1 cellular context compared by ENCODE assay signal in the genomic region with DNA sequence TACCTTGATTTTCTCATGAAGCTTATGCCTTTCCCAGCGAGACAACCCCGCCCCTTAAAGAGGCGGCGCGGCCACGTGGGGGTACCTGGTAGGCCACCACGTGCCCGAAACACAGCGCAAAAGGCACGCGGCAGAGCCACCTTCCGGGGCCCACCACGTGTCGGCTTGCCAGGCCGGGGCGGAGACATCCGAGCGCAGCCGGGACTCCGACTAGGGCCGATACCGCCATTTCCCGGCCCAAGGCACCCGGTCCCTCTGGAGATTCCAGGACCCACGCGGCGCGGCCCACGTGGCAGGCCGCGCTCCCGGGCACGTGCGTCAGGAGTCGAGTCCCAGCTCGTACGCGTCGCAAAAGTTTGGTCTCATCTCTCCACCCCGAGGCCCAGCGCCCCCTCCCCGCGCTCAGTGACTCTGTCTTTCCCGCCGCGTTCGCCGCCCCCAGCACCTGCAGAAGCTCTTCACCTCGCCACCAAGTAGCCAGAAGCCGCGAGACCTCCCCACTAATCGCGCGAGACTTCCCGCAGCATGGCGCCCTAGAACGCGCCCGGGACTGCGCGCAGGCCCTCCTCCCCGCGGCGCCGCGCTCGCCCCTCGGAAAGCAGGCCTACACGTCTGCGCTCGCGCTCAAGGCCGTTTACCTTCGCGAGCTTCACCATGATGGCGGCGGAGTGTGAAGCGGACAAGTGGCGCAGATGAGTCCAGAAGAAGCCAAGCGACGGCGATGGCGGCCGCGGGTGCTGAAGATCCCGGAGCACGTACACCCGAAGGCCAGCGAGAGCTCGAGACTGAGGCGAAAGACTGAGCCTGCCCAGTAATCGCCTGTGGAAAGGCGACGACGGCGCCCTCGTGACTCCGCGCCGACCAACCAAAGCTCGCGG.
TF ChIP-seq lines count a peak whose summit lies in the region.

A gene with protein sequence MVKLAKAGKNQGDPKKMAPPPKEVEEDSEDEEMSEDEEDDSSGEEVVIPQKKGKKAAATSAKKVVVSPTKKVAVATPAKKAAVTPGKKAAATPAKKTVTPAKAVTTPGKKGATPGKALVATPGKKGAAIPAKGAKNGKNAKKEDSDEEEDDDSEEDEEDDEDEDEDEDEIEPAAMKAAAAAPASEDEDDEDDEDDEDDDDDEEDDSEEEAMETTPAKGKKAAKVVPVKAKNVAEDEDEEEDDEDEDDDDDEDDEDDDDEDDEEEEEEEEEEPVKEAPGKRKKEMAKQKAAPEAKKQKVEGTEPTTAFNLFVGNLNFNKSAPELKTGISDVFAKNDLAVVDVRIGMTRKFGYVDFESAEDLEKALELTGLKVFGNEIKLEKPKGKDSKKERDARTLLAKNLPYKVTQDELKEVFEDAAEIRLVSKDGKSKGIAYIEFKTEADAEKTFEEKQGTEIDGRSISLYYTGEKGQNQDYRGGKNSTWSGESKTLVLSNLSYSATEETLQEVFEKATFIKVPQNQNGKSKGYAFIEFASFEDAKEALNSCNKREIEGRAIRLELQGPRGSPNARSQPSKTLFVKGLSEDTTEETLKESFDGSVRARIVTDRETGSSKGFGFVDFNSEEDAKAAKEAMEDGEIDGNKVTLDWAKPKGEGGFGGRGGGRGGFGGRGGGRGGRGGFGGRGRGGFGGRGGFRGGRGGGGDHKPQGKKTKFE (minus strand): TSS at position 787 of the 878 bp plus-strand sequence. CDS start 131 bp downstream, at position 656.

TF ChIP-seq in HepG2, 621 proteins besides CTCF, POLR2A, EP300 and RAD21 (continued from another document and continues in another):
- TF ChIP-seq SP5 (CRISPR knock-in tag; IDR thresholded peaks at IDR 0.05; ENCODE audit: borderline replicate concordance, low read depth) (peak; percentile 49), ZFP62 (CRISPR knock-in tag; IDR thresholded peaks at IDR 0.05) (no peak), ATRX (CRISPR knock-in tag; IDR thresholded peaks at IDR 0.05; ENCODE audit: borderline replicate concordance) (no peak), ZNF75D (CRISPR knock-in tag; IDR thresholded peaks at IDR 0.05; ENCODE audit: borderline replicate concordance) (peak; percentile 97; the same call in 1 of the 2 replicates), NR3C1 (CRISPR knock-in tag; IDR thresholded peaks at IDR 0.05) (peak; percentile 90; the same call in 1 of the 2 replicates), SP2 (CRISPR knock-in tag; IDR thresholded peaks at IDR 0.05) (peak; percentile 76; the same call in 1 of the 2 replicates), MYC (CRISPR knock-in tag; IDR thresholded peaks at IDR 0.05; ENCODE audit: borderline replicate concordance) (peak; percentile 99), ZNF709 (CRISPR knock-in tag; IDR thresholded peaks at IDR 0.05) (peak; percentile 68; the same call in 1 of the 2 replicates), ZNF629 (CRISPR knock-in tag; conservative IDR thresholded peaks at IDR 0.05) (0 out of 2 replicates have a peak, but pooled peaks have one; percentile 23)
- TF ChIP-seq, protein P1, sequence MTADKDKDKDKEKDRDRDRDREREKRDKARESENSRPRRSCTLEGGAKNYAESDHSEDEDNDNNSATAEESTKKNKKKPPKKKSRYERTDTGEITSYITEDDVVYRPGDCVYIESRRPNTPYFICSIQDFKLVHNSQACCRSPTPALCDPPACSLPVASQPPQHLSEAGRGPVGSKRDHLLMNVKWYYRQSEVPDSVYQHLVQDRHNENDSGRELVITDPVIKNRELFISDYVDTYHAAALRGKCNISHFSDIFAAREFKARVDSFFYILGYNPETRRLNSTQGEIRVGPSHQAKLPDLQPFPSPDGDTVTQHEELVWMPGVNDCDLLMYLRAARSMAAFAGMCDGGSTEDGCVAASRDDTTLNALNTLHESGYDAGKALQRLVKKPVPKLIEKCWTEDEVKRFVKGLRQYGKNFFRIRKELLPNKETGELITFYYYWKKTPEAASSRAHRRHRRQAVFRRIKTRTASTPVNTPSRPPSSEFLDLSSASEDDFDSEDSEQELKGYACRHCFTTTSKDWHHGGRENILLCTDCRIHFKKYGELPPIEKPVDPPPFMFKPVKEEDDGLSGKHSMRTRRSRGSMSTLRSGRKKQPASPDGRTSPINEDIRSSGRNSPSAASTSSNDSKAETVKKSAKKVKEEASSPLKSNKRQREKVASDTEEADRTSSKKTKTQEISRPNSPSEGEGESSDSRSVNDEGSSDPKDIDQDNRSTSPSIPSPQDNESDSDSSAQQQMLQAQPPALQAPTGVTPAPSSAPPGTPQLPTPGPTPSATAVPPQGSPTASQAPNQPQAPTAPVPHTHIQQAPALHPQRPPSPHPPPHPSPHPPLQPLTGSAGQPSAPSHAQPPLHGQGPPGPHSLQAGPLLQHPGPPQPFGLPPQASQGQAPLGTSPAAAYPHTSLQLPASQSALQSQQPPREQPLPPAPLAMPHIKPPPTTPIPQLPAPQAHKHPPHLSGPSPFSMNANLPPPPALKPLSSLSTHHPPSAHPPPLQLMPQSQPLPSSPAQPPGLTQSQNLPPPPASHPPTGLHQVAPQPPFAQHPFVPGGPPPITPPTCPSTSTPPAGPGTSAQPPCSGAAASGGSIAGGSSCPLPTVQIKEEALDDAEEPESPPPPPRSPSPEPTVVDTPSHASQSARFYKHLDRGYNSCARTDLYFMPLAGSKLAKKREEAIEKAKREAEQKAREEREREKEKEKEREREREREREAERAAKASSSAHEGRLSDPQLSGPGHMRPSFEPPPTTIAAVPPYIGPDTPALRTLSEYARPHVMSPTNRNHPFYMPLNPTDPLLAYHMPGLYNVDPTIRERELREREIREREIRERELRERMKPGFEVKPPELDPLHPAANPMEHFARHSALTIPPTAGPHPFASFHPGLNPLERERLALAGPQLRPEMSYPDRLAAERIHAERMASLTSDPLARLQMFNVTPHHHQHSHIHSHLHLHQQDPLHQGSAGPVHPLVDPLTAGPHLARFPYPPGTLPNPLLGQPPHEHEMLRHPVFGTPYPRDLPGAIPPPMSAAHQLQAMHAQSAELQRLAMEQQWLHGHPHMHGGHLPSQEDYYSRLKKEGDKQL (CRISPR knock-in tag; IDR thresholded peaks at IDR 0.05; ENCODE audit: low read depth): peak; percentile 57; the same call in 1 of the 2 replicates
- TF ChIP-seq, protein P2, sequence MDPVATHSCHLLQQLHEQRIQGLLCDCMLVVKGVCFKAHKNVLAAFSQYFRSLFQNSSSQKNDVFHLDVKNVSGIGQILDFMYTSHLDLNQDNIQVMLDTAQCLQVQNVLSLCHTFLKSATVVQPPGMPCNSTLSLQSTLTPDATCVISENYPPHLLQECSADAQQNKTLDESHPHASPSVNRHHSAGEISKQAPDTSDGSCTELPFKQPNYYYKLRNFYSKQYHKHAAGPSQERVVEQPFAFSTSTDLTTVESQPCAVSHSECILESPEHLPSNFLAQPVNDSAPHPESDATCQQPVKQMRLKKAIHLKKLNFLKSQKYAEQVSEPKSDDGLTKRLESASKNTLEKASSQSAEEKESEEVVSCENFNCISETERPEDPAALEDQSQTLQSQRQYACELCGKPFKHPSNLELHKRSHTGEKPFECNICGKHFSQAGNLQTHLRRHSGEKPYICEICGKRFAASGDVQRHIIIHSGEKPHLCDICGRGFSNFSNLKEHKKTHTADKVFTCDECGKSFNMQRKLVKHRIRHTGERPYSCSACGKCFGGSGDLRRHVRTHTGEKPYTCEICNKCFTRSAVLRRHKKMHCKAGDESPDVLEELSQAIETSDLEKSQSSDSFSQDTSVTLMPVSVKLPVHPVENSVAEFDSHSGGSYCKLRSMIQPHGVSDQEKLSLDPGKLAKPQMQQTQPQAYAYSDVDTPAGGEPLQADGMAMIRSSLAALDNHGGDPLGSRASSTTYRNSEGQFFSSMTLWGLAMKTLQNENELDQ (CRISPR knock-in tag; IDR thresholded peaks at IDR 0.05; ENCODE audit: borderline replicate concordance): 0 out of 2 replicates have a peak, but pooled peaks have one; percentile 68
- TF ChIP-seq, protein P3, sequence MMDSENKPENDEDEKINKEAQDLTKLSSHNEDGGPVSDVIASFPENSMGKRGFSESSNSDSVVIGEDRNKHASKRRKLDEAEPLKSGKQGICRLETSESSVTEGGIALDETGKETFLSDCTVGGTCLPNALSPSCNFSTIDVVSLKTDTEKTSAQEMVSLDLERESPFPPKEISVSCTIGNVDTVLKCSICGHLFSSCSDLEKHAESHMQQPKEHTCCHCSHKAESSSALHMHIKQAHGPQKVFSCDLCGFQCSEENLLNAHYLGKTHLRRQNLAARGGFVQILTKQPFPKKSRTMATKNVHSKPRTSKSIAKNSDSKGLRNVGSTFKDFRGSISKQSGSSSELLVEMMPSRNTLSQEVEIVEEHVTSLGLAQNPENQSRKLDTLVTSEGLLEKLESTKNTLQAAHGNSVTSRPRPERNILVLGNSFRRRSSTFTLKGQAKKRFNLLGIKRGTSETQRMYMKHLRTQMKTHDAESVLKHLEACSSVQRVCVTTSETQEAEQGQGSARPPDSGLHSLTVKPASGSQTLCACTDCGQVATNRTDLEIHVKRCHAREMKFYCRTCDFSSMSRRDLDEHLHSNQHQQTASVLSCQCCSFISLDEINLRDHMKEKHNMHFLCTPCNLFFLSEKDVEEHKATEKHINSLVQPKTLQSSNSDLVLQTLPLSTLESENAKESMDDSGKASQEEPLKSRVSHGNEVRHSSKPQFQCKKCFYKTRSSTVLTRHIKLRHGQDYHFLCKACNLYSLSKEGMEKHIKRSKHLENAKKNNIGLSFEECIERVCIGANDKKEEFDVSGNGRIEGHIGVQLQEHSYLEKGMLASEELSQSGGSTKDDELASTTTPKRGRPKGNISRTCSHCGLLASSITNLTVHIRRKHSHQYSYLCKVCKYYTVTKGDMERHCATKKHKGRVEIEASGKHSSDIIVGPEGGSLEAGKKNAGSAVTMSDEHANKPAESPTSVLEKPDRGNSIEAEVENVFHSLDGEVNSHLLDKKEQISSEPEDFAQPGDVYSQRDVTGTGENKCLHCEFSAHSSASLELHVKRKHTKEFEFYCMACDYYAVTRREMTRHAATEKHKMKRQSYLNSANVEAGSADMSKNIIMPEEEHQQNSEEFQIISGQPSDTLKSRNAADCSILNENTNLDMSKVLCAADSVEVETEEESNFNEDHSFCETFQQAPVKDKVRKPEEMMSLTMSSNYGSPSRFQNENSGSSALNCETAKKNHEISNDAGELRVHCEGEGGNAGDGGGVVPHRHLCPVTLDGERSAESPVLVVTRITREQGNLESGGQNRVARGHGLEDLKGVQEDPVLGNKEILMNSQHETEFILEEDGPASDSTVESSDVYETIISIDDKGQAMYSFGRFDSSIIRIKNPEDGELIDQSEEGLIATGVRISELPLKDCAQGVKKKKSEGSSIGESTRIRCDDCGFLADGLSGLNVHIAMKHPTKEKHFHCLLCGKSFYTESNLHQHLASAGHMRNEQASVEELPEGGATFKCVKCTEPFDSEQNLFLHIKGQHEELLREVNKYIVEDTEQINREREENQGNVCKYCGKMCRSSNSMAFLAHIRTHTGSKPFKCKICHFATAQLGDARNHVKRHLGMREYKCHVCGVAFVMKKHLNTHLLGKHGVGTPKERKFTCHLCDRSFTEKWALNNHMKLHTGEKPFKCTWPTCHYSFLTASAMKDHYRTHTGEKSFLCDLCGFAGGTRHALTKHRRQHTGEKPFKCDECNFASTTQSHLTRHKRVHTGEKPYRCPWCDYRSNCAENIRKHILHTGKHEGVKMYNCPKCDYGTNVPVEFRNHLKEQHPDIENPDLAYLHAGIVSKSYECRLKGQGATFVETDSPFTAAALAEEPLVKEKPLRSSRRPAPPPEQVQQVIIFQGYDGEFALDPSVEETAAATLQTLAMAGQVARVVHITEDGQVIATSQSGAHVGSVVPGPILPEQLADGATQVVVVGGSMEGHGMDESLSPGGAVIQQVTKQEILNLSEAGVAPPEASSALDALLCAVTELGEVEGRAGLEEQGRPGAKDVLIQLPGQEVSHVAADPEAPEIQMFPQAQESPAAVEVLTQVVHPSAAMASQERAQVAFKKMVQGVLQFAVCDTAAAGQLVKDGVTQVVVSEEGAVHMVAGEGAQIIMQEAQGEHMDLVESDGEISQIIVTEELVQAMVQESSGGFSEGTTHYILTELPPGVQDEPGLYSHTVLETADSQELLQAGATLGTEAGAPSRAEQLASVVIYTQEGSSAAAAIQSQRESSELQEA (CRISPR knock-in tag; IDR thresholded peaks at IDR 0.05; ENCODE audit: not compliant biosample characterization): peak; percentile 96
- TF ChIP-seq, protein P4, sequence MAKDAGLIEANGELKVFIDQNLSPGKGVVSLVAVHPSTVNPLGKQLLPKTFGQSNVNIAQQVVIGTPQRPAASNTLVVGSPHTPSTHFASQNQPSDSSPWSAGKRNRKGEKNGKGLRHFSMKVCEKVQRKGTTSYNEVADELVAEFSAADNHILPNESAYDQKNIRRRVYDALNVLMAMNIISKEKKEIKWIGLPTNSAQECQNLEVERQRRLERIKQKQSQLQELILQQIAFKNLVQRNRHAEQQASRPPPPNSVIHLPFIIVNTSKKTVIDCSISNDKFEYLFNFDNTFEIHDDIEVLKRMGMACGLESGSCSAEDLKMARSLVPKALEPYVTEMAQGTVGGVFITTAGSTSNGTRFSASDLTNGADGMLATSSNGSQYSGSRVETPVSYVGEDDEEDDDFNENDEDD (CRISPR knock-in tag; IDR thresholded peaks at IDR 0.05; ENCODE audit: borderline replicate concordance): peak; percentile 90
- TF ChIP-seq, protein P5, sequence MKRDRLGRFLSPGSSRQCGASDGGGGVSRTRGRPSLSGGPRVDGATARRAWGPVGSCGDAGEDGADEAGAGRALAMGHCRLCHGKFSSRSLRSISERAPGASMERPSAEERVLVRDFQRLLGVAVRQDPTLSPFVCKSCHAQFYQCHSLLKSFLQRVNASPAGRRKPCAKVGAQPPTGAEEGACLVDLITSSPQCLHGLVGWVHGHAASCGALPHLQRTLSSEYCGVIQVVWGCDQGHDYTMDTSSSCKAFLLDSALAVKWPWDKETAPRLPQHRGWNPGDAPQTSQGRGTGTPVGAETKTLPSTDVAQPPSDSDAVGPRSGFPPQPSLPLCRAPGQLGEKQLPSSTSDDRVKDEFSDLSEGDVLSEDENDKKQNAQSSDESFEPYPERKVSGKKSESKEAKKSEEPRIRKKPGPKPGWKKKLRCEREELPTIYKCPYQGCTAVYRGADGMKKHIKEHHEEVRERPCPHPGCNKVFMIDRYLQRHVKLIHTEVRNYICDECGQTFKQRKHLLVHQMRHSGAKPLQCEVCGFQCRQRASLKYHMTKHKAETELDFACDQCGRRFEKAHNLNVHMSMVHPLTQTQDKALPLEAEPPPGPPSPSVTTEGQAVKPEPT (CRISPR knock-in tag; IDR thresholded peaks at IDR 0.05; ENCODE audit: low read depth): peak; percentile 71; the same call in 1 of the 2 replicates
